In genomic region chr4:173214661-173215060, GRCh38 we compare ENCODE assay signal across 13 cellular contexts. TPM values are rescaled to one million over a fixed set of nuclear protein-coding genes. Genes with fewer than 3 reads are reported as not detected.
DNase-seq lines count a peak whose midpoint lies in the region; ATAC-seq and TF ChIP-seq lines count a peak whose summit lies in the region.
"Had no signal": no experiment of that assay in that cellular context is flagged by ENCODE, and none has a peak within 500 bp of the region (broad histone marks: within the 10 kb centered on the region; RNA-seq: fewer than 3 reads in every experiment).

No MANE protein-coding gene starts in this region.

- BruUV-seq in PC-3 (replicated peaks; lab: Mats Ljungman, UMichigan), result no TSS peak

- H3K9me2 ChIP-seq in PC-3 (replicated peaks; ENCODE audit: low read length), result no peaks in the 10 kb centered on the region

- H3K36me3 ChIP-seq in PC-3 (ENCODE audit: low read depth, low read length) (no peaks in the 10 kb centered on the region), transverse colon (no peaks in the 10 kb centered on the region)
- H3K36me3 ChIP-seq: cardiac muscle cell had no signal

- TF ChIP-seq POLR2A in transverse colon (IDR thresholded peaks at IDR 0.05), result no peak

- TF ChIP-seq CTCF in PC-3 (conservative IDR thresholded peaks at IDR 0.05; ENCODE audit: low read depth, low read length) (no peak), transverse colon (IDR thresholded peaks at IDR 0.05) (no peak)

- H4K20me1 ChIP-seq in PC-3 (ENCODE audit: low read length), result no peaks in the 10 kb centered on the region

- TF ChIP-seq EP300 in transverse colon (IDR thresholded peaks at IDR 0.05; ENCODE audit: low read depth), result no peak

- POLR2A ChIA-PET in PC-3 (lab: Charles Lee; ENCODE audit: unreplicated experiment), result no interaction called here

- WGBS in transverse colon (ENCODE audit: low coverage in 1 of 2), 2 donors, result 68 to 85% methylated on average over 2 of the region's 2 CpGs

- no peaks in the 10 kb centered on the region for H3F3A ChIP-seq in PC-3 (ENCODE audit: low read length, unreplicated experiment)

- H2AFZ ChIP-seq in PC-3 (ENCODE audit: low read length), result no peak overlapping the region

- no peak overlapping the region for H3K4me2 ChIP-seq in PC-3 (ENCODE audit: low read length)

- intact Hi-C loops in PC-3 (cut with micrococcal nuclease) (loop anchor here (5.0 kb wide), 1 partner anchor 37 kb away; no protein-coding TSS in a partner anchor), transverse colon (cut with DNase I; ENCODE audit: low total_unique reads) (no loop called here)

- H3K4me3 ChIP-seq in PC-3 (ENCODE audit: low read length) (no peak overlapping the region), transverse colon (no peak overlapping the region)
- H3K4me3 ChIP-seq: cardiac muscle cell had no signal

- CTCF ChIA-PET in PC-3 (lab: Charles Lee), result no interaction called here

- H3K27ac ChIP-seq in PC-3 (ENCODE audit: low read length), result no peak overlapping the region
- no peak overlapping the region for H3K27ac ChIP-seq in transverse colon
- H3K27ac ChIP-seq: cardiac muscle cell had no signal

- H3K4me1 ChIP-seq in PC-3 (ENCODE audit: insufficient read depth, low read length) (peaks cover 65% of the 10 kb centered on the region), transverse colon (peaks cover 0 to 32% (median 14%) of the 10 kb centered on the region in 4 donors)

- no peaks in the 10 kb centered on the region for H3K9me3 ChIP-seq in PC-3 (ENCODE audit: low read length)
- no peaks in the 10 kb centered on the region for H3K9me3 ChIP-seq in transverse colon

- in situ Hi-C loops in G401 (cut with HindIII; ENCODE audit: low sequenced_read_pairs) (no loop called here), transverse colon (cut with MboI; ENCODE audit: low pct_ligation_motif_present in 1 of 4, low pct_unique_long_range_greater_than_20kb in 1 of 4, low sequenced_read_pairs in 3 of 4) (no loop called here)

- DNase-seq in G401 (ENCODE audit: low spot score), result peak; percentile 71
- DNase-seq in PC-3, result peak; percentile 25
- peak; percentile 53 for DNase-seq in dedifferentiated amniotic fluid mesenchymal stem cell (ENCODE audit: extremely low spot score)
- DNase-seq in renal cortical epithelial cell (ENCODE audit: low read depth), result peak; percentile 45
- no peak for DNase-seq in NCI-H524 treated with DMSO at 0.1 percent for 48 hours (lab: John Stamatoyannopoulos, UW)
- DNase-seq in transverse colon, result no peak
- DNase-seq: activated CD4-positive, alpha-beta T cell treated with anti-CD3 and anti-CD28 coated beads, Interleukin-2, amount 10 ng/mL, durations not matched to agents 24 days and 14 days; CD4-positive, alpha-beta T cell; stimulated activated naive CD8-positive, alpha-beta T cell treated with anti-CD3 and anti-CD28 coated beads, Interleukin-15, amount 100 ng/mL, for 72 hours had no signal

- H3K27me3 ChIP-seq in PC-3 (ENCODE audit: low read length) (no peaks in the 10 kb centered on the region), transverse colon (no peaks in the 10 kb centered on the region)
- H3K27me3 ChIP-seq: cardiac muscle cell had no signal

- peaks cover 46% of the 10 kb centered on the region for H3K79me2 ChIP-seq in PC-3 (ENCODE audit: low read length)

- H3K9ac ChIP-seq in PC-3 (ENCODE audit: low read length), result no peak overlapping the region

- ATAC-seq in PC-3, result no peak
- no peak for ATAC-seq in GM18511 (IDR thresholded peaks at IDR 0.05; ENCODE audit: unreplicated experiment)
- no peak for ATAC-seq in GM18517 (IDR thresholded peaks at IDR 0.05; ENCODE audit: unreplicated experiment)
- ATAC-seq: activated T-helper 17 cell treated with anti-CD3 and anti-CD28 coated beads, Interleukin-2, amount 50 U/mL, for 72 hours; stimulated activated naive CD8-positive, alpha-beta T cell treated with anti-CD3 and anti-CD28 coated beads, Interleukin-15, amount 100 ng/mL, for 72 hours had no signal

RNA-seq across cellular contexts. Expression of gene GALNT7, which starts 46.0 kb away (rescaled TPM):
- 12.4 and 22.1 TPM in 2 replicates for total RNA-seq in G401 (2014; rRNA removed; shearing (Covaris generic))
- total RNA-seq in PC-3 (2014; rRNA removed) (13.8 and 16.3 TPM in 2 replicates), renal cortical epithelial cell (86.4 and 112 TPM in 2 replicates), transverse colon (100 to 1,000 TPM in 2 of 4 donors, 10 to 100 TPM in 2; 31.4 to 124 (median 105) TPM)

Comparison
In these comparisons a context has a peak if more than half of its experiments do, and no peak if none do; other contexts are left out.
1. DNase-seq: peak in G401 (single experiment), PC-3 (single experiment), dedifferentiated amniotic fluid mesenchymal stem cell (single experiment) and renal cortical epithelial cell (single experiment); none in NCI-H524 treated with DMSO at 0.1 percent for 48 hours (single experiment) and transverse colon (single experiment).